17 cellular contexts compared by ENCODE assay signal in genomic region chrX:123476636-123477219, GRCh38.
A peak's percentile ranks its signal among the peaks of the same experiment; 100 is the strongest.
DNase-seq lines count a peak whose midpoint lies in the region; ATAC-seq and TF ChIP-seq lines count a peak whose summit lies in the region.
"Had no signal": no experiment of that assay in that cellular context is flagged by ENCODE, and none has a peak within 500 bp of the region (broad histone marks: within the 10 kb centered on the region; RNA-seq: fewer than 3 reads in every experiment).

No MANE protein-coding gene starts in this region.

- H3K4me3 ChIP-seq in SJCRH30 (no peak overlapping the region), choroid plexus epithelial cell (ENCODE audit: low read depth, low read length) (no peak overlapping the region), stomach smooth muscle (ENCODE audit: low read length in 2 of 2) (no peak overlapping the region), Peyer's patch (no peak overlapping the region)
- no peak overlapping the region for H3K4me3 ChIP-seq in CD8-positive, alpha-beta memory T cell (ENCODE audit: low read length)

- TF ChIP-seq CTCF in choroid plexus epithelial cell (conservative IDR thresholded peaks at IDR 0.05; ENCODE audit: low read depth, low read length) (peak; percentile 3), Peyer's patch (IDR thresholded peaks at IDR 0.05) (no peak)

- no peak overlapping the region for H3K27ac Mint-ChIP-seq in stimulated activated memory B cell treated with anti-CD40 and anti-IgM and Interleukin-4, amounts not matched to agents 10 μg/mL and 1 μg/mL and 100 μg/mL, for 72 hours
- H3K27ac Mint-ChIP-seq in CD8-positive, alpha-beta memory T cell: no peak overlapping the region
- H3K27ac Mint-ChIP-seq: B cell; CD4-positive, alpha-beta memory T cell had no signal

- H3K27me3 ChIP-seq in SJCRH30 (no peaks in the 10 kb centered on the region), stomach smooth muscle (ENCODE audit: control insufficient read depth in 1 of 2, insufficient read depth in 2 of 2, low read length in 2 of 2) (no peaks in the 10 kb centered on the region), Peyer's patch (no peaks in the 10 kb centered on the region)
- H3K27me3 ChIP-seq in CD8-positive, alpha-beta memory T cell (ENCODE audit: insufficient read depth, low read length, poor library complexity, severe bottlenecking): no peaks in the 10 kb centered on the region

- CTCF ChIA-PET in CD8-positive, alpha-beta memory T cell (lab: Charles Lee): no interaction called here

- ATAC-seq in left ventricle myocardium superior: no peak
- no peak for ATAC-seq in stimulated activated memory B cell treated with anti-CD40 and anti-IgM and Interleukin-4, amounts not matched to agents 10 μg/mL and 1 μg/mL and 100 μg/mL, for 72 hours

- no peak for TF ChIP-seq POLR2A in Peyer's patch (IDR thresholded peaks at IDR 0.05)

- intact Hi-C loops in left ventricle myocardium superior (cut with micrococcal nuclease): no loop called here

- H3K27me3 Mint-ChIP-seq in stimulated activated memory B cell treated with anti-CD40 and anti-IgM and Interleukin-4, amounts not matched to agents 10 μg/mL and 1 μg/mL and 100 μg/mL, for 72 hours: no peaks in the 10 kb centered on the region
- peaks cover 0 to 3% of the 10 kb centered on the region in 2 donors for H3K27me3 Mint-ChIP-seq in CD8-positive, alpha-beta memory T cell
- H3K27me3 Mint-ChIP-seq: B cell; CD4-positive, alpha-beta memory T cell had no signal

- POLR2A ChIA-PET in CD8-positive, alpha-beta memory T cell (lab: Charles Lee): no interaction called here

- H3K27ac ChIP-seq in SJCRH30 (no peak overlapping the region), stomach smooth muscle (ENCODE audit: low read length) (peak overlapping the region; percentile 3), Peyer's patch (no peak overlapping the region)
- H3K27ac ChIP-seq in CD8-positive, alpha-beta memory T cell (ENCODE audit: low read depth, low read length): no peak overlapping the region

- H3K4me3 Mint-ChIP-seq in stimulated activated memory B cell treated with anti-CD40 and anti-IgM and Interleukin-4, amounts not matched to agents 10 μg/mL and 1 μg/mL and 100 μg/mL, for 72 hours: no peak overlapping the region
- no peak overlapping the region for H3K4me3 Mint-ChIP-seq in CD8-positive, alpha-beta memory T cell
- H3K4me3 Mint-ChIP-seq: B cell; CD4-positive, alpha-beta memory T cell had no signal

- H3K4me1 ChIP-seq in SJCRH30 (no peaks in the 10 kb centered on the region; the same call in none of the 2 replicates), stomach smooth muscle (ENCODE audit: control insufficient read depth, insufficient read depth, low read length) (no peaks in the 10 kb centered on the region), Peyer's patch (no peaks in the 10 kb centered on the region)
- no peaks in the 10 kb centered on the region for H3K4me1 ChIP-seq in CD8-positive, alpha-beta memory T cell (ENCODE audit: insufficient read depth, low read length)

- H3K4me1 Mint-ChIP-seq in stimulated activated memory B cell treated with anti-CD40 and anti-IgM and Interleukin-4, amounts not matched to agents 10 μg/mL and 1 μg/mL and 100 μg/mL, for 72 hours: no peaks in the 10 kb centered on the region
- no peaks in the 10 kb centered on the region for H3K4me1 Mint-ChIP-seq in CD8-positive, alpha-beta memory T cell
- H3K4me1 Mint-ChIP-seq: B cell; CD4-positive, alpha-beta memory T cell had no signal

- no peaks in the 10 kb centered on the region for H3K36me3 Mint-ChIP-seq in stimulated activated memory B cell treated with anti-CD40 and anti-IgM and Interleukin-4, amounts not matched to agents 10 μg/mL and 1 μg/mL and 100 μg/mL, for 72 hours
- H3K36me3 Mint-ChIP-seq in CD8-positive, alpha-beta memory T cell: no peaks in the 10 kb centered on the region
- H3K36me3 Mint-ChIP-seq: CD4-positive, alpha-beta memory T cell had no signal

- no peaks in the 10 kb centered on the region for H3K9me3 ChIP-seq in SJCRH30 (replicated peaks)
- no peaks in the 10 kb centered on the region for H3K9me3 ChIP-seq in stomach smooth muscle (ENCODE audit: control insufficient read depth in 2 of 2, low read length in 2 of 2)
- H3K9me3 ChIP-seq in Peyer's patch: no peaks in the 10 kb centered on the region
- no peaks in the 10 kb centered on the region for H3K9me3 ChIP-seq in CD8-positive, alpha-beta memory T cell (ENCODE audit: low read length)

- no peaks in the 10 kb centered on the region for H3K36me3 ChIP-seq in SJCRH30
- no peaks in the 10 kb centered on the region for H3K36me3 ChIP-seq in stomach smooth muscle (ENCODE audit: control insufficient read depth in 2 of 2, insufficient read depth in 2 of 2, low read length in 2 of 2)
- no peaks in the 10 kb centered on the region for H3K36me3 ChIP-seq in Peyer's patch
- no peaks in the 10 kb centered on the region for H3K36me3 ChIP-seq in CD8-positive, alpha-beta memory T cell (ENCODE audit: insufficient read depth, low read length)

- no peaks in the 10 kb centered on the region for H3K9me3 Mint-ChIP-seq in stimulated activated memory B cell treated with anti-CD40 and anti-IgM and Interleukin-4, amounts not matched to agents 10 μg/mL and 1 μg/mL and 100 μg/mL, for 72 hours
- H3K9me3 Mint-ChIP-seq in CD8-positive, alpha-beta memory T cell: no peaks in the 10 kb centered on the region
- H3K9me3 Mint-ChIP-seq: CD4-positive, alpha-beta memory T cell had no signal

- DNase-seq in H4 (ENCODE audit: low spot score): peak; percentile 59
- DNase-seq in SJCRH30: peak; percentile 2 to 3
- no peak for DNase-seq in choroid plexus epithelial cell (ENCODE audit: low read depth)
- DNase-seq in Peyer's patch: no peak
- DNase-seq in left ventricle myocardium superior: no peak
- no peak for DNase-seq in CD8-positive, alpha-beta memory T cell
- DNase-seq: CD4-positive, alpha-beta memory T cell; HCEC 1CT; KG1; NCI-H1092 treated with DMSO at 0.1 percent for 48 hours; NCI-H1694; NCI-H446; NCI-H748 treated with DMSO at 0.1 percent for 48 hours; SHP77 had no signal

- no peak overlapping the region for H3K9ac ChIP-seq in stomach smooth muscle (ENCODE audit: low read length in 2 of 2)

Comparison
In these comparisons a context has a peak if more than half of its experiments do, and no peak if none do; other contexts are left out.
1. DNase-seq: peak in H4 (single experiment) and SJCRH30 (2 of 2); none in choroid plexus epithelial cell (single experiment), Peyer's patch (0 of 3), left ventricle myocardium superior (single experiment) and CD8-positive, alpha-beta memory T cell (0 of 5).